ENCODE assay signal across 8 cellular contexts in the genomic region with DNA sequence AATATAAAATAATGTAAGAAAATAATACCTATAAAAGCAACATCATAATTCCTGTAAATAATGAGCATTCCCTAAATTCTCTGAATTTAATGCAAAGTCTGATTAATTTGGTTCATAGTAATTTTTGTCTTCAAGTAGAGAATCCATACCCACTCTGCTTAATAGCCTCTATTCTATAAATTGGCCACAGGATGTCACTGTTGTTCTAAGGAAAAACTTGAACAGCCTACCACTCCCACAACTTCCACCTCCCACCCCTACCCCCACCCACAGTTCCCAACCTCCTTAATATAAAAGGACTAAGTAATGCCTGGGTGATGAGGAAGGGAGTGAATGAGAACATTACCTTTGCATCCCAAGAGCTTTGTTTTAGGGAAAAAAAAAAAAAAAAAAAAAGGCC. TPM values are rescaled to one million over a fixed set of nuclear protein-coding genes. Genes with fewer than 3 reads are reported as not detected.
DNase-seq lines count a peak whose midpoint lies in the region; ATAC-seq and TF ChIP-seq lines count a peak whose summit lies in the region.

No MANE protein-coding gene starts in this region.

- no peak overlapping the region for H2AFZ ChIP-seq in DND-41 (ENCODE audit: low read depth, low read length)
- H2AFZ ChIP-seq in SK-N-SH (ENCODE audit: low read depth) = no peak overlapping the region

- H3K4me2 ChIP-seq in DND-41 (ENCODE audit: insufficient read depth, low read length) (no peak overlapping the region), SK-N-SH (no peak overlapping the region)

- POLR2A ChIA-PET in SK-N-SH (lab: Yijun Ruan, JAX) = no interaction called here

- no peaks in the 10 kb centered on the region for H3F3A ChIP-seq in SK-N-SH (replicated peaks; ENCODE audit: insufficient read depth)

- H3K36me3 ChIP-seq in DND-41 (ENCODE audit: insufficient read depth, low read length) (no peaks in the 10 kb centered on the region), SK-N-SH (replicated peaks in 1 of 2; ENCODE audit: control insufficient read depth in 1 of 2, insufficient read depth in 2 of 2, low read length in 1 of 2) (no peaks in the 10 kb centered on the region)
- no peaks in the 10 kb centered on the region for H3K36me3 ChIP-seq in effector memory CD4-positive, alpha-beta T cell (ENCODE audit: control insufficient read depth, insufficient read depth, low read length)

- H3K27me3 ChIP-seq in DND-41 (ENCODE audit: insufficient read depth, low read length, poor library complexity) (no peaks in the 10 kb centered on the region), SK-N-SH (ENCODE audit: insufficient read depth) (peaks cover 6% of the 10 kb centered on the region; the same call in 1 of the 2 replicates)
- H3K27me3 ChIP-seq in effector memory CD4-positive, alpha-beta T cell (replicated peaks; ENCODE audit: control insufficient read depth, insufficient read depth, low read length, poor library complexity, severe bottlenecking) = no peaks in the 10 kb centered on the region

- no peaks in the 10 kb centered on the region for H3K9me2 ChIP-seq in SK-N-SH

- no peak for DNase-seq in DND-41
- DNase-seq in LHCN-M2 (ENCODE audit: low read depth) = peak; percentile 47
- DNase-seq in SK-N-SH = peak; percentile 52
- DNase-seq in left cardiac atrium = no peak
- DNase-seq in stimulated activated CD8-positive, alpha-beta memory T cell treated with anti-CD3 and anti-CD28 coated beads, Interleukin-4, amount 100 ng/mL, for 48 hours = no peak
- no peak for DNase-seq in effector memory CD4-positive, alpha-beta T cell

- TF ChIP-seq CTCF in DND-41 (IDR thresholded peaks at IDR 0.05; ENCODE audit: borderline replicate concordance, extremely low read depth, low read length, poor library complexity, severe bottlenecking) = peak; percentile 64
- TF ChIP-seq CTCF in SK-N-SH (IDR thresholded peaks at IDR 0.05) = peak; percentile 62

- no peaks in the 10 kb centered on the region for H3K79me2 ChIP-seq in DND-41 (ENCODE audit: insufficient read depth, low read length)
- H3K79me2 ChIP-seq in SK-N-SH (ENCODE audit: insufficient read depth) = no peaks in the 10 kb centered on the region

- H3K4me1 ChIP-seq in DND-41 (ENCODE audit: insufficient read depth, low read length) (no peaks in the 10 kb centered on the region), SK-N-SH (ENCODE audit: control insufficient read depth in 1 of 2, insufficient read depth in 2 of 2, low read depth in 1 of 2, low read length in 1 of 2) (no peaks in the 10 kb centered on the region)
- no peaks in the 10 kb centered on the region for H3K4me1 ChIP-seq in effector memory CD4-positive, alpha-beta T cell (ENCODE audit: control insufficient read depth, insufficient read depth, low read length, poor library complexity, severe bottlenecking)

- ATAC-seq in DND-41 (ENCODE audit: insufficient read depth, low read depth) (peak; percentile 83), left cardiac atrium (peak; percentile 65 to 70), HG02610 (IDR thresholded peaks at IDR 0.05; ENCODE audit: unreplicated experiment) (no peak), HG03025 (IDR thresholded peaks at IDR 0.05; ENCODE audit: low FRiP score, unreplicated experiment) (no peak)

- H3K9me3 ChIP-seq in DND-41 (ENCODE audit: insufficient read depth, low read length, severe bottlenecking) = no peaks in the 10 kb centered on the region
- H3K9me3 ChIP-seq in SK-N-SH = no peaks in the 10 kb centered on the region
- no peaks in the 10 kb centered on the region for H3K9me3 ChIP-seq in effector memory CD4-positive, alpha-beta T cell (ENCODE audit: control insufficient read depth, low read length)

- H3K9ac ChIP-seq in DND-41 (ENCODE audit: low read depth, low read length) = no peak overlapping the region
- H3K9ac ChIP-seq in SK-N-SH = no peak overlapping the region

- CTCF ChIA-PET in SK-N-SH (lab: Yijun Ruan, JAX) = interaction anchor here (0.6 to 2.4 kb wide), 19 partner anchors 9 to 1421 kb away, joined by 3 to 13 read pairs (median 3); no protein-coding TSS in a partner anchor

- H3K27ac ChIP-seq in DND-41 (ENCODE audit: low read length) (no peak overlapping the region), SK-N-SH (ENCODE audit: low read depth in 2 of 2, low read length in 1 of 2) (no peak overlapping the region)
- H3K27ac ChIP-seq in effector memory CD4-positive, alpha-beta T cell (ENCODE audit: insufficient read depth, low read length, poor library complexity, severe bottlenecking) = no peak overlapping the region

- H4K20me1 ChIP-seq in DND-41 (ENCODE audit: insufficient read depth, low read length) = no peaks in the 10 kb centered on the region
- no peaks in the 10 kb centered on the region for H4K20me1 ChIP-seq in SK-N-SH (ENCODE audit: insufficient read depth)

- H3K4me3 ChIP-seq in DND-41 (ENCODE audit: low read depth in 1 of 2, low read length in 2 of 2) (no peak overlapping the region), SK-N-SH (ENCODE audit: low read depth in 2 of 2, low read length in 1 of 2) (no peak overlapping the region)
- no peak overlapping the region for H3K4me3 ChIP-seq in effector memory CD4-positive, alpha-beta T cell (ENCODE audit: insufficient read depth, low read depth, low read length, poor library complexity, severe bottlenecking)

- TF ChIP-seq EP300 in SK-N-SH (IDR thresholded peaks at IDR 0.05; ENCODE audit: borderline replicate concordance in 1 of 2, low read depth in 1 of 2, low read length in 1 of 2) = no peak

- intact Hi-C loops in left cardiac atrium (cut with DNase I) = no loop called here

- TF ChIP-seq RAD21 in SK-N-SH (IDR thresholded peaks at IDR 0.05; ENCODE audit: low read length) = peak; percentile 72

TF ChIP-seq in SK-N-SH, 30 proteins besides CTCF, POLR2A, EP300 and RAD21:
- TF ChIP-seq SMC3 (IDR thresholded peaks at IDR 0.05; ENCODE audit: low read depth, low read length) = peak; percentile 39
- TF ChIP-seq, protein P1, sequence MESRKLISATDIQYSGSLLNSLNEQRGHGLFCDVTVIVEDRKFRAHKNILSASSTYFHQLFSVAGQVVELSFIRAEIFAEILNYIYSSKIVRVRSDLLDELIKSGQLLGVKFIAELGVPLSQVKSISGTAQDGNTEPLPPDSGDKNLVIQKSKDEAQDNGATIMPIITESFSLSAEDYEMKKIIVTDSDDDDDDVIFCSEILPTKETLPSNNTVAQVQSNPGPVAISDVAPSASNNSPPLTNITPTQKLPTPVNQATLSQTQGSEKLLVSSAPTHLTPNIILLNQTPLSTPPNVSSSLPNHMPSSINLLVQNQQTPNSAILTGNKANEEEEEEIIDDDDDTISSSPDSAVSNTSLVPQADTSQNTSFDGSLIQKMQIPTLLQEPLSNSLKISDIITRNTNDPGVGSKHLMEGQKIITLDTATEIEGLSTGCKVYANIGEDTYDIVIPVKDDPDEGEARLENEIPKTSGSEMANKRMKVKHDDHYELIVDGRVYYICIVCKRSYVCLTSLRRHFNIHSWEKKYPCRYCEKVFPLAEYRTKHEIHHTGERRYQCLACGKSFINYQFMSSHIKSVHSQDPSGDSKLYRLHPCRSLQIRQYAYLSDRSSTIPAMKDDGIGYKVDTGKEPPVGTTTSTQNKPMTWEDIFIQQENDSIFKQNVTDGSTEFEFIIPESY (IDR thresholded peaks at IDR 0.05; ENCODE audit: borderline replicate concordance, low read depth) = no peak

RNA-seq across cellular contexts. Expression of a gene that starts 27.2 kb away (rescaled TPM):
- total RNA-seq in LHCN-M2 (2014; rRNA removed) (6.0 and 7.2 TPM in 2 replicates), left cardiac atrium (1 to 10 TPM; 6.7 to 8.5 TPM)
- 2.0 TPM for polyA plus RNA-seq in LHCN-M2 (2012)
- 3.8 TPM in 2 replicates for polyA plus RNA-seq in SK-N-SH (2012; rRNA removed)
- polyA plus RNA-seq in SK-N-SH (2012; cell fraction: cytosol; rRNA removed) = 3.0 and 3.7 TPM in 2 replicates
- 12.4 and 16.1 TPM in 2 replicates for polyA plus RNA-seq in SK-N-SH (2012; cell fraction: nucleus; rRNA removed)

RNA-seq across cellular contexts. Expression of a gene that starts 57.4 kb away (rescaled TPM):
- total RNA-seq in LHCN-M2 (2014; rRNA removed) = 32.3 and 91.1 TPM in 2 replicates
- 34.2 TPM for polyA plus RNA-seq in LHCN-M2 (2012)
- polyA plus RNA-seq in SK-N-SH (2012; rRNA removed) = 0.26 and 0.42 TPM in 2 replicates
- polyA plus RNA-seq in SK-N-SH (2012; cell fraction: cytosol; rRNA removed) = 0.29 and 0.30 TPM in 2 replicates
- polyA plus RNA-seq in SK-N-SH (2012; cell fraction: nucleus; rRNA removed) = 0.47 and 0.80 TPM in 2 replicates
- total RNA-seq in left cardiac atrium = 10 to 100 TPM; 92.0 to 95.9 TPM

Comparison
In these comparisons a context has a peak if more than half of its experiments do, and no peak if none do; other contexts are left out.
1. ATAC-seq: peak in DND-41 (single experiment) and left cardiac atrium (2 of 2); none in HG02610 (single experiment) and HG03025 (single experiment).
2. DNase-seq: peak in LHCN-M2 (single experiment) and SK-N-SH (single experiment); none in DND-41 (single experiment), left cardiac atrium (single experiment), stimulated activated CD8-positive, alpha-beta memory T cell treated with anti-CD3 and anti-CD28 coated beads, Interleukin-4, amount 100 ng/mL, for 48 hours (single experiment) and effector memory CD4-positive, alpha-beta T cell (0 of 3).